Comparison of ENCODE assay signal across 7 cellular contexts in the genomic region with DNA sequence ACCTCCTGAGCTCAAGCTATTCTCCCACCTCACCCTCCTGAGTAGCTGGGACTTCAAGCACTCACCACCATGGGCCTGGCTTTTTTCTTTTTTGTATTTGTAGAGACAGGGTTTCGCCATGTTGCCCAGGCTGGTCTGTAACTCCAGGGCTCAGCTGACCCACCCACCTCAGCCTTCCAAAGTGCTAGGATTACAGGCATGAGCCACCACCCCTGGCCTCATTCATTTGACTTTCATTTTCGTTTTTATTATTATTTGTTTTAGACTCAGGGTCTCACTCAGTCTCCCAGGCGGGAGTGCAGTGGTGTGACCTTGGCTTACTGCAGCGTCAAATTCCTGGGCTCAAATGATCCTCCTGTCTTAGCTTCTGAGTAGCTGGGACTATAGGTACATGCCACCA. TPM values are rescaled to one million over a fixed set of nuclear protein-coding genes. Genes with fewer than 3 reads are reported as not detected.
"Had no signal": no experiment of that assay in that cellular context is flagged by ENCODE, and none has a peak within 500 bp of the region (broad histone marks: within the 10 kb centered on the region; RNA-seq: fewer than 3 reads in every experiment).

No MANE protein-coding gene starts in this region.

RNA-seq across cellular contexts. Expression of gene RIMBP3B, which starts 24.2 kb away (rescaled TPM):
- total RNA-seq: dermis microvascular lymphatic vessel endothelial cell, endothelial cell of umbilical vein, epithelial cell of proximal tubule, esophagus mucosa, esophagus squamous epithelium, foreskin keratinocyte, gastrocnemius medialis had no signal
- polyA plus RNA-seq: endothelial cell of umbilical vein had no signal
